In the genomic region with DNA sequence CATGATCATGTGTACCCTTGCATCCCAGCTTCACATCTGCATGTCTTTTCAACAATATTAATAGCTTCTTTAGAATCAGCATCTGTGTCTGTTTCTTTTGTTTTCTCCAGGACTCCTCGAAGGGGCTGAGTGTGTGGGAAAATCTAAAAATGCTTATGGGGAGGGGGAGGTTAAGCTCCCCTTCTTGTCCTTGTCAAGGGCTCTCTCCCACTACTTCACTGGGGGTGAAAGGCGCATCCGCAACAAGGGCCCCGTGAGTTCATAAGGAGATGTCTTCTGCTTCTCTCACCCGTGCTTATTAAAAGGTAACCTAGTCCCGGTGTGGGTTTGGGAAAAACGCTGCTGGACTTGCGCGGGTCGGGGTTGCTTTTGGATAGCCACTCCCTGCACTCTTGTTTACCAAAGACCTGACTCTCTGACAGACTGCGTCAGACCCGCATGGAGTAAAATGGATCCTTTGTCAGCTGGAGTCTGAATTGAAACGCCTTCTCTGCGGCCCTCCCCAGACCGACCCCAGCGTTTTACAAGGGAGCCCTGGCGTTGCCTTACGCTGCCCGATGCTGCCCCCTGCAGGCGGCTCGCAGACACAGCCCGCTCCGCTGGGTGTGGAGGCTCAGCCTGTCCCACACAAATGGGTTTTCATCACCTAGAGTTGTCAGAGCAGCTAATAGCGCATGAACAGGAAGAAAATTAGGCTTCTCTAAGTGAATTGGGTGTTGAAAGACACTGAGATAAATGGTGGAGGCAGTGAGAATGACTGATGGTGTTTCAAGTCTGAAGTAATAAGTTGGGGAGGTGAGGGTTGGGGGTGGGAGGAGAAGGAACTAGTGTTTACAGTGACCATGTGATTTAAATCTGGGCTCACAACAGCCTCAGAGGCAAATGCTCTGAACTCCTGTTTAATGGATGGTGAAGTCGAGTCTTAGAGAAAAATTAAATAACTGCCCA, we compare ENCODE assay signal across 8 cellular contexts. TPM values are rescaled to one million over a fixed set of nuclear protein-coding genes. Genes with fewer than 3 reads are reported as not detected.
DNase-seq lines count a peak whose midpoint lies in the region; ATAC-seq and TF ChIP-seq lines count a peak whose summit lies in the region.

No MANE protein-coding gene starts in this region.

- H3K27me3 ChIP-seq in AG04450 (ENCODE audit: control insufficient read depth, insufficient read depth, low read length): peaks cover 6% of the 10 kb centered on the region
- H3K27me3 ChIP-seq in layer of hippocampus (ENCODE audit: control insufficient read depth, insufficient read depth, low read length): no peaks in the 10 kb centered on the region

- H3K4me3 ChIP-seq in AG04450 (ENCODE audit: low read depth, low read length): peak overlapping the region; percentile 36

- POLR2A ChIA-PET in AG04450 (lab: Yijun Ruan, JAX): interaction anchor here (1.0 to 5.1 kb wide), 7 partner anchors 11 to 229 kb away, joined by 3 to 82 read pairs (median 9); a partner anchor contains a TSS

- ATAC-seq in GM18907 (IDR thresholded peaks at IDR 0.05; ENCODE audit: unreplicated experiment) (peak; percentile 81), HG03280 (IDR thresholded peaks at IDR 0.05; ENCODE audit: unreplicated experiment) (peak; percentile 78)

- H3K9me3 ChIP-seq in AG04450 (ENCODE audit: control insufficient read depth, insufficient read depth, low read length): no peaks in the 10 kb centered on the region; the same call in none of the 2 replicates

- peak overlapping the region; percentile 43 for H3K27ac ChIP-seq in AG04450 (ENCODE audit: low read depth, low read length)
- peak overlapping the region; percentile 66 for H3K27ac ChIP-seq in layer of hippocampus (ENCODE audit: low read depth, low read length)

- peak; percentile 97 for TF ChIP-seq CTCF in AG04450 (IDR thresholded peaks at IDR 0.05; ENCODE audit: low read depth, low read length)

- CTCF ChIA-PET in AG04450 (lab: Charles Lee): interaction anchor here (0.6 to 5.1 kb wide), 74 partner anchors 10 to 644 kb away, joined by 3 to 55 read pairs (median 5); no protein-coding TSS in a partner anchor

- DNase-seq in AG04450 (ENCODE audit: low read depth, low spot score) (peak; percentile 81), NCI-H345 (lab: John Stamatoyannopoulos, UW) (peak; percentile 86), cerebellar nuclear complex (lab: John Stamatoyannopoulos, UW) (peak; percentile 21 to 65)
- peak; percentile 83 for DNase-seq in activated CD4-positive, alpha-beta T cell treated with anti-CD3 and anti-CD28 coated beads for 1 hour
- peak; percentile 91 for DNase-seq in stimulated activated CD4-positive, alpha-beta T cell treated with anti-CD3 and anti-CD28 coated beads, Interleukin-1b, Interleukin-23, amount 100 ng/mL, for 48 hours

RNA-seq across cellular contexts. Expression of a gene that starts 53.9 kb away (rescaled TPM):
- 20.4 and 20.7 TPM in 2 replicates for polyA plus RNA-seq in AG04450 (2011; rRNA removed)
- 26.6 and 31.9 TPM in 2 replicates for polyA minus RNA-seq in AG04450 (2011; rRNA and poly(A)+ RNA removed)

Comparison
In these comparisons a context has a peak if more than half of its experiments do, and no peak if none do; other contexts are left out.
1. Peak in every context shown above with its lines: DNase-seq, ATAC-seq, H3K4me3 ChIP-seq and H3K27ac ChIP-seq.